In genomic region chr9:126363847-126364671, GRCh38 we compare ENCODE assay signal across 24 cellular contexts. TPM values are rescaled to one million over a fixed set of nuclear protein-coding genes. Genes with fewer than 3 reads are reported as not detected.
DNase-seq lines count a peak whose midpoint lies in the region; ATAC-seq, FAIRE-seq and TF ChIP-seq lines count a peak whose summit lies in the region.
"Had no signal": no experiment of that assay in that cellular context is flagged by ENCODE, and none has a peak within 500 bp of the region (broad histone marks: within the 10 kb centered on the region; RNA-seq: fewer than 3 reads in every experiment).

No MANE protein-coding gene starts in this region.

- H3K36me3 Mint-ChIP-seq in stimulated activated effector memory CD8-positive, alpha-beta T cell treated with anti-CD3 and anti-CD28 coated beads, Interleukin-12 subunit alpha, Interleukin-12 subunit beta, amount 100 ng/mL, for 72 hours = peaks cover 5% of the 10 kb centered on the region
- peaks cover 8% of the 10 kb centered on the region for H3K36me3 Mint-ChIP-seq in activated naive CD4-positive, alpha-beta T cell treated with anti-CD3 and anti-CD28 coated beads for 36 hours (ENCODE audit: low read depth)

- FAIRE-seq in bronchial epithelial cell (lab: Jason Lieb, UNC) = peak; percentile 96
- FAIRE-seq: HepG2 had no signal

- peaks cover 35% of the 10 kb centered on the region for H3K4me1 Mint-ChIP-seq in stimulated activated effector memory CD8-positive, alpha-beta T cell treated with anti-CD3 and anti-CD28 coated beads, Interleukin-12 subunit alpha, Interleukin-12 subunit beta, amount 100 ng/mL, for 72 hours
- no peaks in the 10 kb centered on the region for H3K4me1 Mint-ChIP-seq in activated naive CD4-positive, alpha-beta T cell treated with anti-CD3 and anti-CD28 coated beads for 36 hours (ENCODE audit: low read depth)
- H3K4me1 Mint-ChIP-seq: memory B cell had no signal

- no peak for ATAC-seq in stimulated activated effector memory CD8-positive, alpha-beta T cell treated with anti-CD3 and anti-CD28 coated beads, Interleukin-12 subunit alpha, Interleukin-12 subunit beta, amount 100 ng/mL, for 72 hours
- no peak for ATAC-seq in HG03571 (IDR thresholded peaks at IDR 0.05; ENCODE audit: unreplicated experiment)
- ATAC-seq in HG02642 (IDR thresholded peaks at IDR 0.05; ENCODE audit: poor library complexity, unreplicated experiment) = no peak
- ATAC-seq: gastrocnemius medialis, HepG2 had no signal

- H3K4me1 ChIP-seq in vagina = peaks cover 39% of the 10 kb centered on the region
- H3K4me1 ChIP-seq: adrenal gland, BLaER1 had no signal

- H3K4me3 ChIP-seq in bronchial epithelial cell (ENCODE audit: low read depth, low read length) (no peak overlapping the region), fibroblast of the aortic adventitia (ENCODE audit: low read depth, low read length) (no peak overlapping the region), vagina (no peak overlapping the region)
- H3K4me3 ChIP-seq: adrenal gland, BLaER1, gastrocnemius medialis, neural progenitor cell, right atrium auricular region had no signal

- H3K4me3 Mint-ChIP-seq in stimulated activated effector memory CD8-positive, alpha-beta T cell treated with anti-CD3 and anti-CD28 coated beads, Interleukin-12 subunit alpha, Interleukin-12 subunit beta, amount 100 ng/mL, for 72 hours = no peak overlapping the region
- H3K4me3 Mint-ChIP-seq in activated naive CD4-positive, alpha-beta T cell treated with anti-CD3 and anti-CD28 coated beads for 36 hours = no peak overlapping the region
- H3K4me3 Mint-ChIP-seq: activated CD4-positive, alpha-beta T cell treated with anti-CD3 and anti-CD28 coated beads, Interleukin-2, amount 10 ng/mL, durations not matched to agents 7 days and 5 days; activated T-cell treated with anti-CD3 and anti-CD28 coated beads, Interleukin-2, amount 50 U/mL, for 24 hours; dendritic cell treated with granulocyte-macrophage colony-stimulating factor and Interleukin-4, amounts not matched to agents 40 ng/mL and 50 ng/mL, for 4 days; memory B cell; neural progenitor cell; type B pancreatic cell had no signal

- CTCF ChIA-PET in activated naive CD4-positive, alpha-beta T cell treated with anti-CD3 and anti-CD28 coated beads for 36 hours (lab: Charles Lee) = no interaction called here

- H3K27me3 Mint-ChIP-seq in activated naive CD4-positive, alpha-beta T cell treated with anti-CD3 and anti-CD28 coated beads for 36 hours (ENCODE audit: low read depth) = no peaks in the 10 kb centered on the region
- H3K27me3 Mint-ChIP-seq: activated CD4-positive, alpha-beta T cell treated with anti-CD3 and anti-CD28 coated beads, Interleukin-2, amount 10 ng/mL, durations not matched to agents 7 days and 5 days; activated T-cell treated with anti-CD3 and anti-CD28 coated beads, Interleukin-2, amount 50 U/mL, for 24 hours; dendritic cell treated with granulocyte-macrophage colony-stimulating factor and Interleukin-4, amounts not matched to agents 40 ng/mL and 50 ng/mL, for 4 days; type B pancreatic cell had no signal

- H3K36me3 ChIP-seq in bronchial epithelial cell (ENCODE audit: control insufficient read depth, insufficient read depth, low read length) (no peaks in the 10 kb centered on the region), vagina (no peaks in the 10 kb centered on the region)
- H3K36me3 ChIP-seq: adrenal gland, gastrocnemius medialis, right atrium auricular region had no signal

- H3K9me3 Mint-ChIP-seq in stimulated activated effector memory CD8-positive, alpha-beta T cell treated with anti-CD3 and anti-CD28 coated beads, Interleukin-12 subunit alpha, Interleukin-12 subunit beta, amount 100 ng/mL, for 72 hours = peaks cover 18% of the 10 kb centered on the region
- H3K9me3 Mint-ChIP-seq in activated naive CD4-positive, alpha-beta T cell treated with anti-CD3 and anti-CD28 coated beads for 36 hours = peaks cover 19% of the 10 kb centered on the region

- DNase-seq in H4 (ENCODE audit: low spot score) (peak; percentile 27), bronchial epithelial cell (ENCODE audit: low read depth) (peak; percentile 96), fibroblast of the aortic adventitia (ENCODE audit: low read depth) (peak; percentile 14), vagina (ENCODE audit: extremely low spot score in 2 of 2) (no peak)
- no peak for DNase-seq in stimulated activated effector memory CD8-positive, alpha-beta T cell treated with anti-CD3 and anti-CD28 coated beads, Interleukin-12 subunit alpha, Interleukin-12 subunit beta, amount 100 ng/mL, for 72 hours (ENCODE audit: low spot score in 2 of 2)
- DNase-seq in activated naive CD4-positive, alpha-beta T cell treated with anti-CD3 and anti-CD28 coated beads for 36 hours = no peak
- DNase-seq: activated CD4-positive, alpha-beta T cell treated with anti-CD3 and anti-CD28 coated beads, Interleukin-2, amount 10 ng/mL, durations not matched to agents 7 days and 5 days; activated T-cell treated with anti-CD3 and anti-CD28 coated beads, Interleukin-2, amount 50 U/mL, for 24 hours; adrenal gland; DMS79 treated with DMSO at 0.1 percent for 48 hours; gastrocnemius medialis; NCI-H2107; NCI-H82; stimulated activated CD4-positive, alpha-beta T cell treated with anti-CD3 and anti-CD28 coated beads, Interleukin-2, amount 100 ng/mL, for 24 hours; T1000 had no signal

- intact Hi-C loops in activated naive CD4-positive, alpha-beta T cell treated with anti-CD3 and anti-CD28 coated beads for 36 hours (cut with micrococcal nuclease) = no loop called here
- intact Hi-C loops in vagina (cut with DNase I) = no loop called here

- H3K27ac Mint-ChIP-seq in stimulated activated effector memory CD8-positive, alpha-beta T cell treated with anti-CD3 and anti-CD28 coated beads, Interleukin-12 subunit alpha, Interleukin-12 subunit beta, amount 100 ng/mL, for 72 hours = peak overlapping the region; percentile 27
- H3K27ac Mint-ChIP-seq in activated naive CD4-positive, alpha-beta T cell treated with anti-CD3 and anti-CD28 coated beads for 36 hours = no peak overlapping the region
- H3K27ac Mint-ChIP-seq: activated CD4-positive, alpha-beta T cell treated with anti-CD3 and anti-CD28 coated beads, Interleukin-2, amount 10 ng/mL, durations not matched to agents 7 days and 5 days; activated T-cell treated with anti-CD3 and anti-CD28 coated beads, Interleukin-2, amount 50 U/mL, for 24 hours; dendritic cell treated with granulocyte-macrophage colony-stimulating factor and Interleukin-4, amounts not matched to agents 40 ng/mL and 50 ng/mL, for 4 days; memory B cell; neural progenitor cell; type B pancreatic cell had no signal

- TF ChIP-seq CTCF in bronchial epithelial cell (IDR thresholded peaks at IDR 0.05; ENCODE audit: insufficient read depth, low read length, severe bottlenecking) = no peak
- no peak for TF ChIP-seq CTCF in fibroblast of the aortic adventitia (IDR thresholded peaks at IDR 0.05; ENCODE audit: insufficient read depth, low read length)
- TF ChIP-seq CTCF in vagina (IDR thresholded peaks at IDR 0.05) = no peak

- no peak overlapping the region for H3K27ac ChIP-seq in vagina
- H3K27ac ChIP-seq: adrenal gland, BLaER1, gastrocnemius medialis, neural progenitor cell, right atrium auricular region had no signal

- H3K9me3 ChIP-seq in vagina = peaks cover 11% of the 10 kb centered on the region
- H3K9me3 ChIP-seq: gastrocnemius medialis had no signal

- no peak for TF ChIP-seq POLR2A in vagina (IDR thresholded peaks at IDR 0.05)

- no peaks in the 10 kb centered on the region for H3K27me3 ChIP-seq in bronchial epithelial cell (ENCODE audit: control insufficient read depth, insufficient read depth, low read length)
- no peaks in the 10 kb centered on the region for H3K27me3 ChIP-seq in vagina
- H3K27me3 ChIP-seq: adrenal gland, BLaER1, gastrocnemius medialis, neural progenitor cell, right atrium auricular region had no signal

RNA-seq across cellular contexts. Expression of gene MVB12B, which starts 37.4 kb away (rescaled TPM):
- 1.4 and 2.8 TPM in 2 replicates for total RNA-seq in H4 (2014; rRNA removed; shearing (Covaris generic))
- total RNA-seq in bronchial epithelial cell (0.26 and 0.90 TPM in 2 replicates), fibroblast of the aortic adventitia (ENCODE audit: low replicate concordance) (1.4 and 3.5 TPM in 2 replicates), vagina (16.5 TPM)
- 1 to 10 TPM; 2.6 TPM for total RNA-seq in activated naive CD4-positive, alpha-beta T cell treated with anti-CD3 and anti-CD28 coated beads for 36 hours

Comparison
In these comparisons a context has a peak if more than half of its experiments do, and no peak if none do; other contexts are left out.
1. DNase-seq: peak in H4 (single experiment), bronchial epithelial cell (single experiment) and fibroblast of the aortic adventitia (single experiment); none in stimulated activated effector memory CD8-positive, alpha-beta T cell treated with anti-CD3 and anti-CD28 coated beads, Interleukin-12 subunit alpha, Interleukin-12 subunit beta, amount 100 ng/mL, for 72 hours (0 of 2), activated naive CD4-positive, alpha-beta T cell treated with anti-CD3 and anti-CD28 coated beads for 36 hours (single experiment) and vagina (0 of 2).